In genomic region chr12:12486661-12487240, GRCh38 we compare ENCODE assay signal across 10 cellular contexts.
DNase-seq lines count a peak whose midpoint lies in the region; ATAC-seq and TF ChIP-seq lines count a peak whose summit lies in the region.
"Had no signal": no experiment of that assay in that cellular context is flagged by ENCODE, and none has a peak within 500 bp of the region (broad histone marks: within the 10 kb centered on the region; RNA-seq: fewer than 3 reads in every experiment).

No MANE protein-coding gene starts in this region.

- CTCF ChIA-PET in activated naive CD4-positive, alpha-beta T cell treated with anti-CD3 and anti-CD28 coated beads, Interleukin-2, amount 10 ng/mL, durations not matched to agents 7 days and 5 days (lab: Charles Lee) = interaction anchor here (0.7 to 1.5 kb wide), 3 partner anchors 17 to 110 kb away, joined by 3 to 5 read pairs (median 4); no protein-coding TSS in a partner anchor

- no peaks in the 10 kb centered on the region for H3K27me3 ChIP-seq in right atrium auricular region

- ATAC-seq in HG02798 (IDR thresholded peaks at IDR 0.05; ENCODE audit: poor library complexity, unreplicated experiment) = peak; percentile 85
- ATAC-seq: left cardiac atrium had no signal

- H3K9me3 Mint-ChIP-seq in activated naive CD4-positive, alpha-beta T cell treated with anti-CD3 and anti-CD28 coated beads, Interleukin-2, amount 10 ng/mL, durations not matched to agents 7 days and 5 days = no peaks in the 10 kb centered on the region
- H3K9me3 Mint-ChIP-seq in T-helper 1 cell treated with Interleukin-12 subunit alpha and Interleukin-12 subunit beta and Interleukin-4 antibody, amounts not matched to agents 30 μg/mL and 1 μg/mL, for 36 hours = no peaks in the 10 kb centered on the region
- peaks cover 5% of the 10 kb centered on the region for H3K9me3 Mint-ChIP-seq in stimulated activated naive CD8-positive, alpha-beta T cell treated with anti-CD3 and anti-CD28 coated beads, Interleukin-15, Interleukin-2, amounts not matched to agents 100 ng/mL and 50 ng/mL, for 24 hours
- H3K9me3 Mint-ChIP-seq in immature natural killer cell = no peaks in the 10 kb centered on the region

- no peak overlapping the region for H3K4me3 ChIP-seq in right atrium auricular region

- H3K27me3 Mint-ChIP-seq in activated naive CD4-positive, alpha-beta T cell treated with anti-CD3 and anti-CD28 coated beads, Interleukin-2, amount 10 ng/mL, durations not matched to agents 7 days and 5 days = no peaks in the 10 kb centered on the region
- H3K27me3 Mint-ChIP-seq in T-helper 1 cell treated with Interleukin-12 subunit alpha and Interleukin-12 subunit beta and Interleukin-4 antibody, amounts not matched to agents 30 μg/mL and 1 μg/mL, for 36 hours (ENCODE audit: low read depth) = no peaks in the 10 kb centered on the region
- no peaks in the 10 kb centered on the region for H3K27me3 Mint-ChIP-seq in stimulated activated naive CD8-positive, alpha-beta T cell treated with anti-CD3 and anti-CD28 coated beads, Interleukin-15, Interleukin-2, amounts not matched to agents 100 ng/mL and 50 ng/mL, for 24 hours
- H3K27me3 Mint-ChIP-seq in immature natural killer cell (ENCODE audit: low read depth in 3 of 3) = peaks cover 0 to 3% (median 2%) of the 10 kb centered on the region in 3 donors

- peaks cover 43% of the 10 kb centered on the region for H3K36me3 Mint-ChIP-seq in activated naive CD4-positive, alpha-beta T cell treated with anti-CD3 and anti-CD28 coated beads, Interleukin-2, amount 10 ng/mL, durations not matched to agents 7 days and 5 days
- H3K36me3 Mint-ChIP-seq in T-helper 1 cell treated with Interleukin-12 subunit alpha and Interleukin-12 subunit beta and Interleukin-4 antibody, amounts not matched to agents 30 μg/mL and 1 μg/mL, for 36 hours (ENCODE audit: low read depth) = peaks cover 30% of the 10 kb centered on the region
- H3K36me3 Mint-ChIP-seq in stimulated activated naive CD8-positive, alpha-beta T cell treated with anti-CD3 and anti-CD28 coated beads, Interleukin-15, Interleukin-2, amounts not matched to agents 100 ng/mL and 50 ng/mL, for 24 hours (ENCODE audit: low read depth) = peaks cover 60% of the 10 kb centered on the region
- peaks cover 0 to 6% (median 4%) of the 10 kb centered on the region in 3 donors for H3K36me3 Mint-ChIP-seq in immature natural killer cell

- H3K36me3 ChIP-seq in right atrium auricular region = peaks cover 27% of the 10 kb centered on the region

- DNase-seq in activated naive CD4-positive, alpha-beta T cell treated with anti-CD3 and anti-CD28 coated beads, Interleukin-2, amount 10 ng/mL, durations not matched to agents 7 days and 5 days = no peak
- no peak for DNase-seq in activated naive CD4-positive, alpha-beta T cell treated with anti-CD3 and anti-CD28 coated beads, Interleukin-2, amount 50 U/mL, for 16 hours
- no peak for DNase-seq in cerebellum (ENCODE audit: low spot score)
- no peak for DNase-seq in right atrium auricular region (ENCODE audit: low spot score)
- DNase-seq in immature natural killer cell = no peak
- DNase-seq: effector CD8-positive, alpha-beta T cell; left cardiac atrium had no signal

- H3K27ac Mint-ChIP-seq in activated naive CD4-positive, alpha-beta T cell treated with anti-CD3 and anti-CD28 coated beads, Interleukin-2, amount 10 ng/mL, durations not matched to agents 7 days and 5 days = peak overlapping the region; percentile 24
- peak overlapping the region; percentile 35 for H3K27ac Mint-ChIP-seq in T-helper 1 cell treated with Interleukin-12 subunit alpha and Interleukin-12 subunit beta and Interleukin-4 antibody, amounts not matched to agents 30 μg/mL and 1 μg/mL, for 36 hours
- peak overlapping the region; percentile 90 for H3K27ac Mint-ChIP-seq in stimulated activated naive CD8-positive, alpha-beta T cell treated with anti-CD3 and anti-CD28 coated beads, Interleukin-15, Interleukin-2, amounts not matched to agents 100 ng/mL and 50 ng/mL, for 24 hours
- peak overlapping the region in 2 of 6 donors; percentile 28 to 31 for H3K27ac Mint-ChIP-seq in immature natural killer cell

- no peaks in the 10 kb centered on the region for H3K4me1 ChIP-seq in right atrium auricular region

- no peak for TF ChIP-seq CTCF in right atrium auricular region (IDR thresholded peaks at IDR 0.05)

- H3K27ac ChIP-seq in right atrium auricular region = no peak overlapping the region

- H3K4me1 Mint-ChIP-seq in activated naive CD4-positive, alpha-beta T cell treated with anti-CD3 and anti-CD28 coated beads, Interleukin-2, amount 10 ng/mL, durations not matched to agents 7 days and 5 days = peaks cover 24% of the 10 kb centered on the region
- peaks cover 37% of the 10 kb centered on the region for H3K4me1 Mint-ChIP-seq in T-helper 1 cell treated with Interleukin-12 subunit alpha and Interleukin-12 subunit beta and Interleukin-4 antibody, amounts not matched to agents 30 μg/mL and 1 μg/mL, for 36 hours (ENCODE audit: low read depth)
- H3K4me1 Mint-ChIP-seq in stimulated activated naive CD8-positive, alpha-beta T cell treated with anti-CD3 and anti-CD28 coated beads, Interleukin-15, Interleukin-2, amounts not matched to agents 100 ng/mL and 50 ng/mL, for 24 hours (ENCODE audit: low read depth) = peaks cover 66% of the 10 kb centered on the region
- peaks cover 7 to 9% of the 10 kb centered on the region in 2 donors for H3K4me1 Mint-ChIP-seq in immature natural killer cell

- H3K9me3 ChIP-seq in right atrium auricular region = no peaks in the 10 kb centered on the region

- H3K4me3 Mint-ChIP-seq in activated naive CD4-positive, alpha-beta T cell treated with anti-CD3 and anti-CD28 coated beads, Interleukin-2, amount 10 ng/mL, durations not matched to agents 7 days and 5 days = no peak overlapping the region
- H3K4me3 Mint-ChIP-seq in T-helper 1 cell treated with Interleukin-12 subunit alpha and Interleukin-12 subunit beta and Interleukin-4 antibody, amounts not matched to agents 30 μg/mL and 1 μg/mL, for 36 hours = no peak overlapping the region
- no peak overlapping the region for H3K4me3 Mint-ChIP-seq in stimulated activated naive CD8-positive, alpha-beta T cell treated with anti-CD3 and anti-CD28 coated beads, Interleukin-15, Interleukin-2, amounts not matched to agents 100 ng/mL and 50 ng/mL, for 24 hours
- no peak overlapping the region for H3K4me3 Mint-ChIP-seq in immature natural killer cell
